37 cellular contexts compared by ENCODE assay signal in the genomic region with DNA sequence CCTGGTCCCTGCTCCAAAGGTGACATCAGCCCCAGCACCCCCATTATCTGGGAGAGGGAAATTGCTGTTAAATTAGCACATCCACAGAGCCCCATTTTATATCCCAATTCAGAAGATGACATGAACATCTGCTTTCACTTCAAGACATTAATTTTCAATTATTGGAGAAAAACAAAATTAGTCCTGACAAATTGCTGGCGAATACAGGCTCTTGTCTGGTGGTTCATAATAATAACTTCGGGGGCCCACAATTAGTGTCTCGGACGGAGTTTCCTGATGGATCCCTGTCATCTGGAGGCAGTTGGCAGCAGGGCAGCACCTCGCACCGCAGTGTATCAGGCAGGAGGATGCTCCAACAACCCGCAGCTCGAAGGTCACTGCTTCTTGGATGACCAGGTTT. TPM values are rescaled to one million over a fixed set of nuclear protein-coding genes. Genes with fewer than 3 reads are reported as not detected.
"Had no signal": no experiment of that assay in that cellular context is flagged by ENCODE, and none has a peak within 500 bp of the region (broad histone marks: within the 10 kb centered on the region; RNA-seq: fewer than 3 reads in every experiment).

No MANE protein-coding gene starts in this region.

- H3K27ac Mint-ChIP-seq: activated B cell treated with CpG ODN at 0.5 μM for 24 hours; activated CD4-positive, alpha-beta memory T cell treated with anti-CD3 and anti-CD28 coated beads for 36 hours; activated CD4-positive, alpha-beta T cell treated with anti-CD3 and anti-CD28 coated beads, Interleukin-2, amount 10 ng/mL, durations not matched to agents 24 days and 14 days; activated CD8-positive, alpha-beta T cell treated with anti-CD3 and anti-CD28 coated beads for 36 hours; activated naive CD4-positive, alpha-beta T cell treated with anti-CD3 and anti-CD28 coated beads for 36 hours; activated naive CD4-positive, alpha-beta T cell treated with anti-CD3 and anti-CD28 coated beads, Interleukin-2, amount 50 U/mL, for 72 hours; activated naive CD8-positive, alpha-beta T cell treated with anti-CD3 and anti-CD28 coated beads, Interleukin-2, amount 10 ng/mL, durations not matched to agents 7 days and 5 days; activated naive CD8-positive, alpha-beta T cell treated with anti-CD3 and anti-CD28 coated beads, Interleukin-2, amount 50 U/mL, for 24 hours; activated T-cell treated with anti-CD3 and anti-CD28 coated beads, Interleukin-2, amount 50 U/mL, for 72 hours; activated T-helper 1 cell treated with anti-CD3 and anti-CD28 coated beads, Interleukin-12 subunit alpha, Interleukin-12 subunit beta, Interleukin-2, Interleukin-4 antibody, amounts not matched to agents 30 ng/mL and 10 ng/mL and 1 ng/mL, durations not matched to agents 14 hours and 24 hours and 36 hours; activated T-helper 17 cell treated with anti-CD3 and anti-CD28 coated beads, Interleukin-2, amount 50 U/mL, for 72 hours; T-helper 1 cell treated with Interleukin-12 subunit alpha and Interleukin-12 subunit beta and Interleukin-4 antibody, amounts not matched to agents 30 μg/mL and 1 μg/mL, for 36 hours; T-helper 2 cell treated with Interferon-gamma antibody and Interleukin-4, amounts not matched to agents 5 μg/mL and 100 μg/mL, for 36 hours had no signal

- ATAC-seq: activated CD8-positive, alpha-beta T cell treated with anti-CD3 and anti-CD28 coated beads for 36 hours; activated naive CD4-positive, alpha-beta T cell treated with anti-CD3 and anti-CD28 coated beads, Interleukin-2, amount 50 U/mL, for 72 hours; activated naive CD8-positive, alpha-beta T cell treated with anti-CD3 and anti-CD28 coated beads, Interleukin-2, amount 50 U/mL, for 24 hours; activated T-cell treated with anti-CD3 and anti-CD28 coated beads, Interleukin-2, amount 50 U/mL, for 4 hours; activated T-cell treated with anti-CD3 and anti-CD28 coated beads, Interleukin-2, amount 50 U/mL, for 72 hours; activated T-helper 17 cell treated with anti-CD3 and anti-CD28 coated beads, Interleukin-2, amount 50 U/mL, for 72 hours had no signal

- H3K9me3 ChIP-seq: ascending aorta had no signal

- H3K36me3 Mint-ChIP-seq: activated CD4-positive, alpha-beta memory T cell treated with anti-CD3 and anti-CD28 coated beads for 36 hours; activated naive CD4-positive, alpha-beta T cell treated with anti-CD3 and anti-CD28 coated beads, Interleukin-2, amount 50 U/mL, for 72 hours; activated naive CD8-positive, alpha-beta T cell treated with anti-CD3 and anti-CD28 coated beads, Interleukin-2, amount 10 ng/mL, durations not matched to agents 7 days and 5 days; brain had no signal

- H3K4me1 Mint-ChIP-seq: activated B cell treated with CpG ODN at 0.5 μM for 24 hours; activated naive CD8-positive, alpha-beta T cell treated with anti-CD3 and anti-CD28 coated beads, Interleukin-2, amount 10 ng/mL, durations not matched to agents 7 days and 5 days; activated naive CD8-positive, alpha-beta T cell treated with anti-CD3 and anti-CD28 coated beads, Interleukin-2, amount 50 U/mL, for 24 hours; activated T-helper 17 cell treated with anti-CD3 and anti-CD28 coated beads, Interleukin-2, amount 50 U/mL, for 72 hours; central memory CD8-positive, alpha-beta T cell had no signal

- H3K4me3 ChIP-seq: ascending aorta, cardiac muscle cell had no signal

- H3K9me3 Mint-ChIP-seq: activated B cell treated with CpG ODN at 0.5 μM for 24 hours; activated CD4-positive, alpha-beta memory T cell treated with anti-CD3 and anti-CD28 coated beads for 36 hours; activated CD4-positive, alpha-beta T cell treated with anti-CD3 and anti-CD28 coated beads, Interleukin-2, amount 10 ng/mL, durations not matched to agents 24 days and 14 days; activated CD8-positive, alpha-beta T cell treated with anti-CD3 and anti-CD28 coated beads for 36 hours; activated naive CD4-positive, alpha-beta T cell treated with anti-CD3 and anti-CD28 coated beads for 36 hours; activated naive CD4-positive, alpha-beta T cell treated with anti-CD3 and anti-CD28 coated beads, Interleukin-2, amount 50 U/mL, for 72 hours; activated naive CD8-positive, alpha-beta T cell treated with anti-CD3 and anti-CD28 coated beads, Interleukin-2, amount 10 ng/mL, durations not matched to agents 7 days and 5 days; activated naive CD8-positive, alpha-beta T cell treated with anti-CD3 and anti-CD28 coated beads, Interleukin-2, amount 50 U/mL, for 24 hours; activated T-cell treated with anti-CD3 and anti-CD28 coated beads, Interleukin-2, amount 50 U/mL, for 4 hours; activated T-cell treated with anti-CD3 and anti-CD28 coated beads, Interleukin-2, amount 50 U/mL, for 72 hours; activated T-helper 1 cell treated with anti-CD3 and anti-CD28 coated beads, Interleukin-12 subunit alpha, Interleukin-12 subunit beta, Interleukin-2, Interleukin-4 antibody, amounts not matched to agents 30 ng/mL and 10 ng/mL and 1 ng/mL, durations not matched to agents 14 hours and 24 hours and 36 hours; activated T-helper 17 cell treated with anti-CD3 and anti-CD28 coated beads, Interleukin-2, amount 50 U/mL, for 72 hours; brain; central memory CD8-positive, alpha-beta T cell; T-helper 1 cell treated with Interleukin-12 subunit alpha and Interleukin-12 subunit beta and Interleukin-4 antibody, amounts not matched to agents 30 μg/mL and 1 μg/mL, for 36 hours; T-helper 2 cell treated with Interferon-gamma antibody and Interleukin-4, amounts not matched to agents 5 μg/mL and 100 μg/mL, for 36 hours had no signal

- H3K4me3 Mint-ChIP-seq: activated B cell treated with CpG ODN at 0.5 μM for 24 hours; activated CD4-positive, alpha-beta memory T cell treated with anti-CD3 and anti-CD28 coated beads for 36 hours; activated CD4-positive, alpha-beta T cell treated with anti-CD3 and anti-CD28 coated beads, Interleukin-2, amount 10 ng/mL, durations not matched to agents 24 days and 14 days; activated CD8-positive, alpha-beta T cell treated with anti-CD3 and anti-CD28 coated beads for 36 hours; activated naive CD4-positive, alpha-beta T cell treated with anti-CD3 and anti-CD28 coated beads for 36 hours; activated naive CD8-positive, alpha-beta T cell treated with anti-CD3 and anti-CD28 coated beads, Interleukin-2, amount 10 ng/mL, durations not matched to agents 7 days and 5 days; activated naive CD8-positive, alpha-beta T cell treated with anti-CD3 and anti-CD28 coated beads, Interleukin-2, amount 50 U/mL, for 24 hours; activated T-cell treated with anti-CD3 and anti-CD28 coated beads, Interleukin-2, amount 50 U/mL, for 4 hours; activated T-cell treated with anti-CD3 and anti-CD28 coated beads, Interleukin-2, amount 50 U/mL, for 72 hours; activated T-helper 1 cell treated with anti-CD3 and anti-CD28 coated beads, Interleukin-12 subunit alpha, Interleukin-12 subunit beta, Interleukin-2, Interleukin-4 antibody, amounts not matched to agents 30 ng/mL and 10 ng/mL and 1 ng/mL, durations not matched to agents 14 hours and 24 hours and 36 hours; activated T-helper 17 cell treated with anti-CD3 and anti-CD28 coated beads, Interleukin-2, amount 50 U/mL, for 72 hours; central memory CD8-positive, alpha-beta T cell; T-helper 1 cell treated with Interleukin-12 subunit alpha and Interleukin-12 subunit beta and Interleukin-4 antibody, amounts not matched to agents 30 μg/mL and 1 μg/mL, for 36 hours; T-helper 2 cell treated with Interferon-gamma antibody and Interleukin-4, amounts not matched to agents 5 μg/mL and 100 μg/mL, for 36 hours had no signal

- H3K36me3 ChIP-seq: ascending aorta, cardiac muscle cell had no signal

- H3K27me3 ChIP-seq: ascending aorta, cardiac muscle cell had no signal

- DNase-seq: activated B cell treated with CpG ODN at 0.5 μM for 24 hours; activated CD4-positive, alpha-beta memory T cell treated with anti-CD3 and anti-CD28 coated beads for 36 hours; activated CD4-positive, alpha-beta T cell treated with anti-CD3 and anti-CD28 coated beads for 4 hours; activated CD4-positive, alpha-beta T cell treated with anti-CD3 and anti-CD28 coated beads, Interleukin-2, amount 10 ng/mL, durations not matched to agents 24 days and 14 days; activated CD4-positive, alpha-beta T cell treated with anti-CD3 and anti-CD28 coated beads, Interleukin-2, amount 50 U/mL, for 1 hour; activated CD4-positive, alpha-beta T cell treated with anti-CD3 and anti-CD28 coated beads, Interleukin-2, amount 50 U/mL, for 4 hours; activated CD4-positive, CD25-positive, alpha-beta regulatory T cell treated with anti-CD3 and anti-CD28 coated beads, Interleukin-2, amount 50 U/mL, for 72 hours; activated CD8-positive, alpha-beta memory T cell treated with anti-CD3 and anti-CD28 coated beads, Interleukin-2, amount 50 U/mL, for 4 hours; activated CD8-positive, alpha-beta T cell treated with anti-CD3 and anti-CD28 coated beads for 36 hours; activated effector memory CD4-positive, alpha-beta T cell treated with anti-CD3 and anti-CD28 coated beads, Interleukin-2, amount 50 U/mL, for 16 hours; activated gamma-delta T cell treated with Interleukin-2 at 50 U/mL for 16 hours; activated naive CD4-positive, alpha-beta T cell; activated naive CD4-positive, alpha-beta T cell treated with anti-CD3 and anti-CD28 coated beads for 36 hours; activated naive CD4-positive, alpha-beta T cell treated with anti-CD3 and anti-CD28 coated beads, Interleukin-2, amount 50 U/mL, for 16 hours; activated naive CD8-positive, alpha-beta T cell treated with anti-CD3 and anti-CD28 coated beads, Interleukin-2, amount 10 ng/mL, durations not matched to agents 7 days and 5 days; activated naive CD8-positive, alpha-beta T cell treated with anti-CD3 and anti-CD28 coated beads, Interleukin-2, amount 50 U/mL, for 24 hours; activated T-cell treated with anti-CD3 and anti-CD28 coated beads for 4 hours; activated T-cell treated with anti-CD3 and anti-CD28 coated beads, Interleukin-2, amount 50 U/mL, for 1 hour; activated T-cell treated with anti-CD3 and anti-CD28 coated beads, Interleukin-2, amount 50 U/mL, for 4 hours; activated T-cell treated with anti-CD3 and anti-CD28 coated beads, Interleukin-2, amount 50 U/mL, for 72 hours; amygdala; anterior cingulate cortex; caudate nucleus; T-helper 1 cell; T-helper 2 cell; T-helper 9 cell had no signal

- H3K27ac ChIP-seq: ascending aorta, cardiac muscle cell, VCaP had no signal

RNA-seq across cellular contexts. Expression of gene ZNF423, which starts 7.4 kb away (rescaled TPM):
- total RNA-seq: activated B cell treated with CpG ODN at 0.5 μM for 24 hours; activated CD4-positive, alpha-beta memory T cell treated with anti-CD3 and anti-CD28 coated beads for 36 hours; activated CD4-positive, alpha-beta T cell treated with anti-CD3 and anti-CD28 coated beads, Interleukin-2, amount 10 ng/mL, durations not matched to agents 24 days and 14 days; activated CD8-positive, alpha-beta memory T cell treated with anti-CD3 and anti-CD28 coated beads for 36 hours; activated CD8-positive, alpha-beta T cell treated with anti-CD3 and anti-CD28 coated beads for 36 hours; activated T-cell treated with anti-CD3 and anti-CD28 coated beads, Interleukin-2, amount 50 U/mL, for 72 hours; activated T-helper 1 cell treated with anti-CD3 and anti-CD28 coated beads, Interleukin-12 subunit alpha, Interleukin-12 subunit beta, Interleukin-2, Interleukin-4 antibody, amounts not matched to agents 30 ng/mL and 10 ng/mL and 1 ng/mL, durations not matched to agents 14 hours and 24 hours and 36 hours; activated T-helper 17 cell treated with anti-CD3 and anti-CD28 coated beads, Interleukin-2, amount 50 U/mL, for 72 hours had no signal
